ENCODE assay signal across 1 cellular context in genomic region chr1:93607814-93608187, GRCh38.
TF ChIP-seq lines count a peak whose summit lies in the region.

No MANE protein-coding gene starts in this region.

TF ChIP-seq in GM12878, 131 proteins besides CTCF, POLR2A, EP300 and RAD21 (continued from another document):
- TF ChIP-seq ZBTB4 (CRISPR knock-in tag; IDR thresholded peaks at IDR 0.05), result no peak
- no peak for TF ChIP-seq ELK1 (IDR thresholded peaks at IDR 0.05; ENCODE audit: low read depth, low read length)
- peak; percentile 65 for TF ChIP-seq CREB1 (IDR thresholded peaks at IDR 0.05; ENCODE audit: low read depth)
- no peak for TF ChIP-seq NKRF (conservative IDR thresholded peaks at IDR 0.05)
- TF ChIP-seq MAX (IDR thresholded peaks at IDR 0.05; ENCODE audit: low read depth, low read length), result no peak
- TF ChIP-seq CUX1 (IDR thresholded peaks at IDR 0.05; ENCODE audit: insufficient replicate concordance, low read depth, low read length), result no peak
- TF ChIP-seq SUZ12 (IDR thresholded peaks at IDR 0.05; ENCODE audit: unreplicated experiment), result no peak
- no peak for TF ChIP-seq CBFB (IDR thresholded peaks at IDR 0.05; ENCODE audit: low read depth)
- peak; percentile 87 for TF ChIP-seq CREM (IDR thresholded peaks at IDR 0.05; ENCODE audit: low read depth)
- peak in 1 of 2 experiments; percentile 68; a peak in 1 of 4 replicates for TF ChIP-seq ETV6 (conservative IDR thresholded peaks at IDR 0.05 in 1 of 2, IDR thresholded peaks at IDR 0.05 in 1 of 2; ENCODE audit: borderline replicate concordance in 1 of 2, low read depth in 1 of 2)
- TF ChIP-seq GABPA (IDR thresholded peaks at IDR 0.05; ENCODE audit: low read depth), result peak; percentile 74
- no peak for TF ChIP-seq ASH2L (IDR thresholded peaks at IDR 0.05; ENCODE audit: borderline replicate concordance, low read depth)
- peak; percentile 82 for TF ChIP-seq IKZF1 (conservative IDR thresholded peaks at IDR 0.05)
- TF ChIP-seq POU2F2 (IDR thresholded peaks at IDR 0.05; ENCODE audit: borderline replicate concordance, low read depth, low read length), result peak; percentile 60; the same call in 1 of the 3 replicates
- TF ChIP-seq WRNIP1 (IDR thresholded peaks at IDR 0.05; ENCODE audit: borderline replicate concordance, low read depth, low read length), result peak; percentile 94; the same call in 1 of the 2 replicates
- peak; percentile 75 for TF ChIP-seq BCL3 (IDR thresholded peaks at IDR 0.05; ENCODE audit: borderline replicate concordance, insufficient read depth, low read depth, low read length, poor library complexity, severe bottlenecking)
- TF ChIP-seq TCF3 (IDR thresholded peaks at IDR 0.05; ENCODE audit: borderline replicate concordance, insufficient read depth, low read depth, low read length), result no peak
- TF ChIP-seq SRF (IDR thresholded peaks at IDR 0.05; ENCODE audit: low read depth in 2 of 2, low read length in 2 of 2), result 0 out of 4 replicates have a peak, but pooled peaks of 1 of the 2 experiments have one; percentile 49
- no peak for TF ChIP-seq NR2C1 (IDR thresholded peaks at IDR 0.05)
- TF ChIP-seq MXI1 (IDR thresholded peaks at IDR 0.05; ENCODE audit: low read depth, low read length), result no peak
- TF ChIP-seq NR2F1 (conservative IDR thresholded peaks at IDR 0.05), result peak; percentile 87
- no peak for TF ChIP-seq YBX1 (IDR thresholded peaks at IDR 0.05)
- no peak for TF ChIP-seq KAT2A (conservative IDR thresholded peaks at IDR 0.05; ENCODE audit: control insufficient read depth, low read depth, low read length)
- TF ChIP-seq RUNX3 (IDR thresholded peaks at IDR 0.05; ENCODE audit: low read length), result peak; percentile 89
- TF ChIP-seq ZNF207 (IDR thresholded peaks at IDR 0.05; ENCODE audit: borderline replicate concordance), result no peak
- TF ChIP-seq SREBF2 (IDR thresholded peaks at IDR 0.05; ENCODE audit: low read length), result no peak
- TF ChIP-seq IRF5 (IDR thresholded peaks at IDR 0.05; ENCODE audit: borderline replicate concordance), result no peak
- no peak for TF ChIP-seq FOS (IDR thresholded peaks at IDR 0.05; ENCODE audit: borderline replicate concordance, extremely low read depth, insufficient read length)
- TF ChIP-seq PML (IDR thresholded peaks at IDR 0.05; ENCODE audit: low read length), result peak; percentile 88
- no peak for TF ChIP-seq PKNOX1 (IDR thresholded peaks at IDR 0.05)
- no peak for TF ChIP-seq MYC (IDR thresholded peaks at IDR 0.05; ENCODE audit: insufficient read depth, insufficient read length, insufficient replicate concordance, low read length, severe bottlenecking)
- no peak; the same call in 1 of the 2 replicates for TF ChIP-seq TARDBP (IDR thresholded peaks at IDR 0.05; ENCODE audit: borderline replicate concordance)
- TF ChIP-seq POLR2AphosphoS2 (IDR thresholded peaks at IDR 0.05; ENCODE audit: low read depth, low read length), result no peak
- no peak for TF ChIP-seq SMAD5 (IDR thresholded peaks at IDR 0.05; ENCODE audit: low read depth)
- TF ChIP-seq SMAD1 (IDR thresholded peaks at IDR 0.05; ENCODE audit: low read depth, partially characterized antibody), result no peak
- TF ChIP-seq PAX5 (IDR thresholded peaks at IDR 0.05; ENCODE audit: borderline replicate concordance, low read depth, low read length), result peak; percentile 97
- no peak for TF ChIP-seq ZZZ3 (IDR thresholded peaks at IDR 0.05; ENCODE audit: control insufficient read depth, insufficient read length, low read depth)
- no peak for TF ChIP-seq NR2C2 (IDR thresholded peaks at IDR 0.05; ENCODE audit: borderline replicate concordance, control insufficient read depth, insufficient read length, low read depth)
- TF ChIP-seq KLF5 (IDR thresholded peaks at IDR 0.05; ENCODE audit: partially characterized antibody), result no peak
- no peak for TF ChIP-seq RAD51 (IDR thresholded peaks at IDR 0.05)
- no peak for TF ChIP-seq NFXL1 (IDR thresholded peaks at IDR 0.05; ENCODE audit: borderline replicate concordance)
- TF ChIP-seq BACH1 (IDR thresholded peaks at IDR 0.05; ENCODE audit: borderline replicate concordance), result peak; percentile 38; the same call in 1 of the 2 replicates
- peak; percentile 98 for TF ChIP-seq FOXM1 (IDR thresholded peaks at IDR 0.05; ENCODE audit: low read depth, low read length)
- no peak for TF ChIP-seq ZBTB11 (CRISPR knock-in tag; IDR thresholded peaks at IDR 0.05)
